In genomic region chr1:63322944-63323865, GRCh38 we compare ENCODE assay signal across 8 cellular contexts. TPM values are rescaled to one million over a fixed set of nuclear protein-coding genes. Genes with fewer than 3 reads are reported as not detected.
DNase-seq lines count a peak whose midpoint lies in the region; ATAC-seq lines count a peak whose summit lies in the region.

No MANE protein-coding gene starts in this region.

- peaks cover 34% of the 10 kb centered on the region for H3K4me1 Mint-ChIP-seq in activated T-helper 2 cell treated with anti-CD3 and anti-CD28 coated beads, Interferon-gamma antibody, Interleukin-2, Interleukin-4, amounts not matched to agents 10 μg/mL and 5 μg/mL and 100 μg/mL, durations not matched to agents 14 hours and 24 hours and 36 hours (ENCODE audit: low read depth)

- H3K27ac Mint-ChIP-seq in activated T-helper 2 cell treated with anti-CD3 and anti-CD28 coated beads, Interferon-gamma antibody, Interleukin-2, Interleukin-4, amounts not matched to agents 10 μg/mL and 5 μg/mL and 100 μg/mL, durations not matched to agents 14 hours and 24 hours and 36 hours = peak overlapping the region; percentile 38

- DNase-seq in NCI-H187 (lab: John Stamatoyannopoulos, UW) = peak; percentile 54 to 59
- no peak for DNase-seq in NCI-H187 treated with DMSO at 0.1 percent for 48 hours (lab: John Stamatoyannopoulos, UW)
- peak; percentile 50 for DNase-seq in NCI-H2171 (lab: John Stamatoyannopoulos, UW)
- DNase-seq in activated T-helper 2 cell treated with anti-CD3 and anti-CD28 coated beads, Interferon-gamma antibody, Interleukin-2, Interleukin-4, amounts not matched to agents 10 μg/mL and 5 μg/mL and 100 μg/mL, durations not matched to agents 14 hours and 24 hours and 36 hours (ENCODE audit: low spot score) = peak; percentile 43
- peak; percentile 81 for DNase-seq in islet precursor cell
- peak; percentile 16 for DNase-seq in stimulated activated naive CD4-positive, alpha-beta T cell treated with Interleukin-2 at 50 U/mL for 16 hours (lab: John Stamatoyannopoulos, UW)

- H3K36me3 Mint-ChIP-seq in activated T-helper 2 cell treated with anti-CD3 and anti-CD28 coated beads, Interferon-gamma antibody, Interleukin-2, Interleukin-4, amounts not matched to agents 10 μg/mL and 5 μg/mL and 100 μg/mL, durations not matched to agents 14 hours and 24 hours and 36 hours (ENCODE audit: low read depth) = peaks cover 19% of the 10 kb centered on the region

- H3K9me3 Mint-ChIP-seq in activated T-helper 2 cell treated with anti-CD3 and anti-CD28 coated beads, Interferon-gamma antibody, Interleukin-2, Interleukin-4, amounts not matched to agents 10 μg/mL and 5 μg/mL and 100 μg/mL, durations not matched to agents 14 hours and 24 hours and 36 hours = peaks cover 17% of the 10 kb centered on the region

- intact Hi-C loops in activated T-helper 2 cell treated with anti-CD3 and anti-CD28 coated beads, Interferon-gamma antibody, Interleukin-2, Interleukin-4, amounts not matched to agents 10 μg/mL and 5 μg/mL and 100 μg/mL, durations not matched to agents 14 hours and 24 hours and 36 hours (cut with micrococcal nuclease) = no loop called here

- H3K4me3 Mint-ChIP-seq in activated T-helper 2 cell treated with anti-CD3 and anti-CD28 coated beads, Interferon-gamma antibody, Interleukin-2, Interleukin-4, amounts not matched to agents 10 μg/mL and 5 μg/mL and 100 μg/mL, durations not matched to agents 14 hours and 24 hours and 36 hours (ENCODE audit: low read depth) = peak overlapping the region; percentile 66

- ATAC-seq in HG03571 (IDR thresholded peaks at IDR 0.05; ENCODE audit: unreplicated experiment) = no peak
- no peak for ATAC-seq in GM19395 (IDR thresholded peaks at IDR 0.05; ENCODE audit: unreplicated experiment)

- peaks cover 74% of the 10 kb centered on the region for H3K27me3 Mint-ChIP-seq in activated T-helper 2 cell treated with anti-CD3 and anti-CD28 coated beads, Interferon-gamma antibody, Interleukin-2, Interleukin-4, amounts not matched to agents 10 μg/mL and 5 μg/mL and 100 μg/mL, durations not matched to agents 14 hours and 24 hours and 36 hours (ENCODE audit: low read depth)

RNA-seq across cellular contexts. Expression of gene FOXD3, which starts 0.8 kb away (rescaled TPM):
- total RNA-seq in activated T-helper 2 cell treated with anti-CD3 and anti-CD28 coated beads, Interferon-gamma antibody, Interleukin-2, Interleukin-4, amounts not matched to agents 10 μg/mL and 5 μg/mL and 100 μg/mL, durations not matched to agents 14 hours and 24 hours and 36 hours = not detected in 2 replicates

RNA-seq across cellular contexts. Expression of gene ALG6, which starts 44.2 kb away (rescaled TPM):
- 25.3 and 25.5 TPM in 2 replicates for total RNA-seq in activated T-helper 2 cell treated with anti-CD3 and anti-CD28 coated beads, Interferon-gamma antibody, Interleukin-2, Interleukin-4, amounts not matched to agents 10 μg/mL and 5 μg/mL and 100 μg/mL, durations not matched to agents 14 hours and 24 hours and 36 hours
